ENCODE assay signal across 8 cellular contexts in genomic region chr11:111918390-111919256, GRCh38. TPM values are rescaled to one million over a fixed set of nuclear protein-coding genes. Genes with fewer than 3 reads are reported as not detected.
DNase-seq lines count a peak whose midpoint lies in the region; ATAC-seq, FAIRE-seq and TF ChIP-seq lines count a peak whose summit lies in the region.

A gene with protein sequence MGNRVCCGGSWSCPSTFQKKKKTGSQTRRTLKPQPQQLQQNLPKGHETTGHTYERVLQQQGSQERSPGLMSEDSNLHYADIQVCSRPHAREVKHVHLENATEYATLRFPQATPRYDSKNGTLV (plus strand): TSS chr11:111918913. CDS start chr11:111918973, 60 bp downstream.

- H3K4me3 ChIP-seq in heart left ventricle (peak within 1 kb of the TSS in 3 of 12 donors; percentile 13 to 24 (median 17)), psoas muscle (peak within 1 kb of the TSS; percentile 59)

- no peaks in the 10 kb centered on the region for H3K36me3 Mint-ChIP-seq in activated CD4-positive, alpha-beta memory T cell treated with anti-CD3 and anti-CD28 coated beads for 36 hours

- ATAC-seq in heart left ventricle: no peak
- ATAC-seq in psoas muscle: peak; percentile 82 to 87 (median 86)
- no peak for ATAC-seq in HG02642 (IDR thresholded peaks at IDR 0.05; ENCODE audit: poor library complexity, unreplicated experiment)
- ATAC-seq in GM18520 (IDR thresholded peaks at IDR 0.05; ENCODE audit: unreplicated experiment): no peak

- DNase-seq in HT-29 (ENCODE audit: low spot score) (peak; percentile 98), NCI-H748 (lab: John Stamatoyannopoulos, UW; ENCODE audit: unreplicated experiment) (peak; percentile 94), heart left ventricle (peak in 2 of 5 donors; percentile 43 to 45), psoas muscle (peak; percentile 62 to 81), RCC 7860 (ENCODE audit: low spot score) (no peak)
- DNase-seq in activated CD4-positive, alpha-beta memory T cell treated with anti-CD3 and anti-CD28 coated beads for 36 hours: no peak

- H3K9me3 ChIP-seq in heart left ventricle (no peaks in the 10 kb centered on the region), psoas muscle (no peaks in the 10 kb centered on the region)

- intact Hi-C loops in heart left ventricle (cut with DNase I) (no loop called here), psoas muscle (cut with DNase I) (no loop called here)
- intact Hi-C loops in activated CD4-positive, alpha-beta memory T cell treated with anti-CD3 and anti-CD28 coated beads for 36 hours (cut with micrococcal nuclease): no loop called here

- no peak for FAIRE-seq in RCC 7860 (lab: Jason Lieb, UNC)

- peaks cover 0 to 6% (median 0%) of the 10 kb centered on the region in 9 donors for H3K36me3 ChIP-seq in heart left ventricle
- H3K36me3 ChIP-seq in psoas muscle (ENCODE audit: insufficient read depth in 1 of 2, low read depth in 1 of 2): no peaks in the 10 kb centered on the region

- H3K27ac ChIP-seq in heart left ventricle (peak within 1 kb of the TSS in 10 of 12 donors; percentile 7 to 67 (median 56)), psoas muscle (peak within 1 kb of the TSS; percentile 91)

- no peak within 1 kb of the TSS for H3K27ac Mint-ChIP-seq in activated CD4-positive, alpha-beta memory T cell treated with anti-CD3 and anti-CD28 coated beads for 36 hours

- no peak for TF ChIP-seq POLR2A in heart left ventricle (IDR thresholded peaks at IDR 0.05)

- 48 to 53% (median 51%) methylated on average over 19 of the region's 19 CpGs for WGBS in heart left ventricle, 4 donors
- WGBS in psoas muscle, 3 donors: 29 to 37% (median 31%) methylated on average over 19 of the region's 19 CpGs

- H3K9me3 Mint-ChIP-seq in activated CD4-positive, alpha-beta memory T cell treated with anti-CD3 and anti-CD28 coated beads for 36 hours: no peaks in the 10 kb centered on the region

- TF ChIP-seq CTCF in heart left ventricle (IDR thresholded peaks at IDR 0.05): no peak
- no peak for TF ChIP-seq CTCF in psoas muscle (IDR thresholded peaks at IDR 0.05)

- peaks cover 26% of the 10 kb centered on the region for H3K27me3 Mint-ChIP-seq in activated CD4-positive, alpha-beta memory T cell treated with anti-CD3 and anti-CD28 coated beads for 36 hours

- H3K27me3 ChIP-seq in heart left ventricle: no peaks in the 10 kb centered on the region
- no peaks in the 10 kb centered on the region for H3K27me3 ChIP-seq in psoas muscle (ENCODE audit: insufficient read depth in 3 of 3, low read length in 2 of 3)

- H3K4me1 ChIP-seq in heart left ventricle (peaks cover 0 to 49% (median 23%) of the 10 kb centered on the region in 12 donors), psoas muscle (peaks cover 72% of the 10 kb centered on the region)

- H3K4me3 Mint-ChIP-seq in activated CD4-positive, alpha-beta memory T cell treated with anti-CD3 and anti-CD28 coated beads for 36 hours: no peak within 1 kb of the TSS

- CTCF ChIA-PET in activated CD4-positive, alpha-beta memory T cell treated with anti-CD3 and anti-CD28 coated beads for 36 hours (lab: Charles Lee): interaction anchor here (0.8 to 1.6 kb wide), 5 partner anchors 8 to 314 kb away, joined by 3 to 5 read pairs (median 3); no protein-coding TSS in a partner anchor

- POLR2A ChIA-PET in activated CD4-positive, alpha-beta memory T cell treated with anti-CD3 and anti-CD28 coated beads for 36 hours (lab: Charles Lee): no interaction called here

- H3K4me1 Mint-ChIP-seq in activated CD4-positive, alpha-beta memory T cell treated with anti-CD3 and anti-CD28 coated beads for 36 hours (ENCODE audit: low read depth): no peaks in the 10 kb centered on the region

RNA-seq across cellular contexts. Expression of the gene that starts here (rescaled TPM):
- total RNA-seq in HT-29 (2014; rRNA removed; shearing (Covaris generic)): 4.3 and 6.3 TPM in 2 replicates
- total RNA-seq in heart left ventricle (1 to 10 TPM in 8 of 9 donors, under 1 TPM in 1; 0.79 to 8.3 (median 2.0) TPM), psoas muscle (10 to 100 TPM in 1 of 4 donors, 1 to 10 TPM in 3; 6.2 to 12.3 (median 8.3) TPM)
- polyA plus RNA-seq in heart left ventricle (1 to 10 TPM; 2.3 to 2.9 TPM), psoas muscle (10 to 100 TPM in 1 of 3 donors, 1 to 10 TPM in 2; 1.0 to 24.5 (median 4.4) TPM)
- not detected for total RNA-seq in activated CD4-positive, alpha-beta memory T cell treated with anti-CD3 and anti-CD28 coated beads for 36 hours

Comparison
In these comparisons a context has a peak if more than half of its experiments do, and no peak if none do; other contexts are left out.
1. DNase-seq: peak in HT-29 (single experiment), NCI-H748 (single experiment) and psoas muscle (2 of 2); none in activated CD4-positive, alpha-beta memory T cell treated with anti-CD3 and anti-CD28 coated beads for 36 hours (single experiment) and RCC 7860 (single experiment).
2. ATAC-seq: peak in psoas muscle (4 of 4); none in heart left ventricle (0 of 4), HG02642 (single experiment) and GM18520 (single experiment).